In genomic region chr13:28718186-28718537, GRCh38 we compare ENCODE assay signal across 8 cellular contexts. TPM values are rescaled to one million over a fixed set of nuclear protein-coding genes. Genes with fewer than 3 reads are reported as not detected.
DNase-seq lines count a peak whose midpoint lies in the region; ATAC-seq and TF ChIP-seq lines count a peak whose summit lies in the region.

No MANE protein-coding gene starts in this region.

- H3K9ac ChIP-seq in KMS-11: no peak overlapping the region; the same call in 1 of the 2 replicates

- POLR2A ChIA-PET in CD8-positive, alpha-beta memory T cell (lab: Charles Lee): interaction anchor here (2.2 kb wide), 1 partner anchor 59 kb away, joined by 11 read pairs; the partner anchor contains the start of gene POMP

- H3K27ac Mint-ChIP-seq in CD8-positive, alpha-beta memory T cell: peak overlapping the region; percentile 89 to 97 (median 94)
- peak overlapping the region; percentile 55 for H3K27ac Mint-ChIP-seq in type B pancreatic cell

- peaks cover 0 to 3% of the 10 kb centered on the region in 2 donors for H3K27me3 Mint-ChIP-seq in CD8-positive, alpha-beta memory T cell
- H3K27me3 Mint-ChIP-seq in type B pancreatic cell: peaks cover 58% of the 10 kb centered on the region

- no peaks in the 10 kb centered on the region for H4K20me1 ChIP-seq in KMS-11 (ENCODE audit: insufficient read depth)

- CTCF ChIA-PET in CD8-positive, alpha-beta memory T cell (lab: Charles Lee): interaction anchor here (1.2 kb wide), 1 partner anchor 59 kb away, joined by 3 read pairs; the partner anchor contains the start of gene POMP

- no peaks in the 10 kb centered on the region for H3K27me3 ChIP-seq in CD8-positive, alpha-beta memory T cell (ENCODE audit: insufficient read depth, low read length, poor library complexity, severe bottlenecking)
- no peaks in the 10 kb centered on the region for H3K27me3 ChIP-seq in KMS-11 (ENCODE audit: insufficient read depth, low read depth)
- no peaks in the 10 kb centered on the region for H3K27me3 ChIP-seq in lung (ENCODE audit: control insufficient read depth, insufficient read depth)

- ATAC-seq in lung (ENCODE audit: insufficient read depth, low FRiP score): peak; percentile 20

- no peaks in the 10 kb centered on the region for H3K79me2 ChIP-seq in KMS-11 (ENCODE audit: insufficient read depth, low read depth)

- H2AFZ ChIP-seq in KMS-11 (ENCODE audit: low read depth): peak overlapping the region; percentile 68

- H3K4me2 ChIP-seq in KMS-11: peak overlapping the region; percentile 28

- peaks cover 0 to 24% (median 0%) of the 10 kb centered on the region in 3 donors for H3K36me3 Mint-ChIP-seq in CD8-positive, alpha-beta memory T cell
- H3K36me3 Mint-ChIP-seq in type B pancreatic cell: no peaks in the 10 kb centered on the region

- peak overlapping the region; percentile 89 to 98 (median 95) for H3K4me3 Mint-ChIP-seq in CD8-positive, alpha-beta memory T cell
- H3K4me3 Mint-ChIP-seq in type B pancreatic cell: peak overlapping the region; percentile 95

- H3K27ac ChIP-seq in CD8-positive, alpha-beta memory T cell (ENCODE audit: low read depth, low read length): peak overlapping the region; percentile 72
- H3K27ac ChIP-seq in KMS-11 (no peak overlapping the region), caudate nucleus (ENCODE audit: low read depth, low read length) (peak overlapping the region; percentile 91), lung (ENCODE audit: low read depth in 1 of 2, low read length in 1 of 2) (peak overlapping the region; percentile 98 to 99)

- WGBS in lung, 2 donors: 3 to 6% methylated on average over 9 of the region's 9 CpGs

- no peaks in the 10 kb centered on the region for H3K9me3 Mint-ChIP-seq in CD8-positive, alpha-beta memory T cell
- H3K9me3 Mint-ChIP-seq in type B pancreatic cell: no peaks in the 10 kb centered on the region

- TF ChIP-seq CTCF in KMS-11 (conservative IDR thresholded peaks at IDR 0.05; ENCODE audit: low read depth, low read length) (no peak), lung (IDR thresholded peaks at IDR 0.05; ENCODE audit: control extremely low read depth, extremely low read depth) (no peak), type B pancreatic cell (conservative IDR thresholded peaks at IDR 0.05) (no peak)

- peaks cover 25% of the 10 kb centered on the region for H3K4me1 ChIP-seq in CD8-positive, alpha-beta memory T cell (ENCODE audit: insufficient read depth, low read length)
- no peaks in the 10 kb centered on the region for H3K4me1 ChIP-seq in KMS-11 (ENCODE audit: low read depth, poor library complexity, severe bottlenecking)
- H3K4me1 ChIP-seq in lung (ENCODE audit: control insufficient read depth in 2 of 2, insufficient read depth in 2 of 2, low read length in 2 of 2): peaks cover 0 to 22% of the 10 kb centered on the region in 2 donors

- H3K4me1 Mint-ChIP-seq in CD8-positive, alpha-beta memory T cell: peaks cover 36 to 47% (median 38%) of the 10 kb centered on the region in 3 donors
- H3K4me1 Mint-ChIP-seq in type B pancreatic cell (ENCODE audit: unreplicated experiment): peaks cover 7% of the 10 kb centered on the region

- H3K36me3 ChIP-seq in CD8-positive, alpha-beta memory T cell (ENCODE audit: insufficient read depth, low read length): no peaks in the 10 kb centered on the region
- H3K36me3 ChIP-seq in KMS-11 (ENCODE audit: insufficient read depth): no peaks in the 10 kb centered on the region
- no peaks in the 10 kb centered on the region for H3K36me3 ChIP-seq in lung (ENCODE audit: control insufficient read depth in 2 of 2, insufficient read depth in 2 of 2, low read length in 2 of 2)

- H3K9me3 ChIP-seq in CD8-positive, alpha-beta memory T cell (ENCODE audit: low read length): no peaks in the 10 kb centered on the region
- H3K9me3 ChIP-seq in lung (ENCODE audit: control insufficient read depth in 2 of 2, insufficient read depth in 1 of 2, low read length in 1 of 2): no peaks in the 10 kb centered on the region

- DNase-seq in CD8-positive, alpha-beta memory T cell: no peak
- DNase-seq in caudate nucleus (lab: John Stamatoyannopoulos, UW) (peak in 1 of 61 donors; percentile 55), lung (ENCODE audit: low spot score) (no peak), type B pancreatic cell (ENCODE audit: extremely low spot score, unreplicated experiment) (no peak), NCI-H82 (lab: John Stamatoyannopoulos, UW) (no peak), NCI-H2227 (lab: John Stamatoyannopoulos, UW; ENCODE audit: unreplicated experiment) (no peak), SKM-1 (lab: John Stamatoyannopoulos, UW; ENCODE audit: unreplicated experiment) (no peak)

- peak overlapping the region; percentile 69 for H3K4me3 ChIP-seq in CD8-positive, alpha-beta memory T cell (ENCODE audit: low read length)
- H3K4me3 ChIP-seq in KMS-11 (IDR thresholded peaks at IDR 0.05; ENCODE audit: insufficient read depth, low read depth, low read length): no peak overlapping the region
- H3K4me3 ChIP-seq in lung: peak overlapping the region; percentile 70

RNA-seq across cellular contexts. Expression of gene SLC46A3, which starts 0.6 kb away (rescaled TPM):
- total RNA-seq in CD8-positive, alpha-beta memory T cell: 1 to 10 TPM; 4.9 to 5.1 TPM
- polyA plus RNA-seq in CD8-positive, alpha-beta memory T cell: 24.9 TPM
- total RNA-seq in lung: 10 to 100 TPM in 1 of 2 donors, 1 to 10 TPM in 1; 7.5 to 10.9 TPM
- 10 to 100 TPM in 1 of 2 donors, 1 to 10 TPM in 1; 6.9 to 10.3 TPM for polyA plus RNA-seq in lung
- total RNA-seq in type B pancreatic cell (ENCODE audit: low replicate concordance): 2.8 and 5.5 TPM in 2 replicates

RNA-seq across cellular contexts. Expression of gene POMP, which starts 59.2 kb away (rescaled TPM):
- 100 to 1,000 TPM; 127 to 131 TPM for total RNA-seq in CD8-positive, alpha-beta memory T cell
- 98.4 TPM for polyA plus RNA-seq in CD8-positive, alpha-beta memory T cell
- 10 to 100 TPM; 33.6 to 63.7 TPM for total RNA-seq in lung
- 10 to 100 TPM; 82.0 to 89.9 TPM for polyA plus RNA-seq in lung
- total RNA-seq in type B pancreatic cell (ENCODE audit: low replicate concordance): 59.4 and 65.0 TPM in 2 replicates
